ENCODE assay signal across 17 cellular contexts in genomic region chr10:49601857-49602256, GRCh38. TPM values are rescaled to one million over a fixed set of nuclear protein-coding genes. Genes with fewer than 3 reads are reported as not detected.
DNase-seq lines count a peak whose midpoint lies in the region; FAIRE-seq and TF ChIP-seq lines count a peak whose summit lies in the region.
"Had no signal": no experiment of that assay in that cellular context is flagged by ENCODE, and none has a peak within 500 bp of the region (broad histone marks: within the 10 kb centered on the region; RNA-seq: fewer than 3 reads in every experiment).

No MANE protein-coding gene starts in this region.

- peaks cover 9% of the 10 kb centered on the region for H3K4me1 Mint-ChIP-seq in endothelial cell (ENCODE audit: unreplicated experiment)

- peaks cover 15% of the 10 kb centered on the region for H3K27me3 Mint-ChIP-seq in endothelial cell (ENCODE audit: unreplicated experiment)

- H3K4me1 ChIP-seq in right atrium auricular region = peaks cover 0 to under 1% of the 10 kb centered on the region in 2 donors
- no peaks in the 10 kb centered on the region for H3K4me1 ChIP-seq in Karpas-422 (ENCODE audit: low read length)
- H3K4me1 ChIP-seq: pancreas had no signal

- FAIRE-seq in RCC 7860 (lab: Jason Lieb, UNC) = no peak
- FAIRE-seq: D721Med, pancreas had no signal

- peaks cover 3% of the 10 kb centered on the region for H3K36me3 Mint-ChIP-seq in endothelial cell (ENCODE audit: low read depth, unreplicated experiment)

- H3K9ac ChIP-seq in Karpas-422 (ENCODE audit: low read length) = no peak overlapping the region

- no peak for TF ChIP-seq CTCF in right atrium auricular region (IDR thresholded peaks at IDR 0.05)
- no peak for TF ChIP-seq CTCF in fibroblast of pulmonary artery (IDR thresholded peaks at IDR 0.05; ENCODE audit: low read length, missing control alignments)
- no peak for TF ChIP-seq CTCF in endothelial cell (IDR thresholded peaks at IDR 0.05; ENCODE audit: unreplicated experiment)

- H3K4me3 ChIP-seq in right atrium auricular region (no peak overlapping the region), fibroblast of pulmonary artery (replicated peaks; ENCODE audit: low read depth, low read length) (no peak overlapping the region), Karpas-422 (ENCODE audit: low read length) (no peak overlapping the region)
- H3K4me3 ChIP-seq: mucosa of descending colon, pancreas had no signal

- H3K36me3 ChIP-seq in right atrium auricular region (no peaks in the 10 kb centered on the region), Karpas-422 (ENCODE audit: insufficient read depth, low read length) (no peaks in the 10 kb centered on the region)
- H3K36me3 ChIP-seq: pancreas had no signal

- no peak overlapping the region for H2AFZ ChIP-seq in Karpas-422 (ENCODE audit: low read length)

- DNase-seq in cardiac septum (ENCODE audit: low spot score) (peak; percentile 46), right atrium auricular region (ENCODE audit: low spot score) (no peak), RCC 7860 (ENCODE audit: low spot score) (peak; percentile 60), fibroblast of pulmonary artery (ENCODE audit: low read depth) (peak; percentile 34), endothelial cell (ENCODE audit: low spot score) (no peak), Karpas-422 (no peak), SIG-M5 (lab: John Stamatoyannopoulos, UW) (no peak), middle frontal gyrus (ENCODE audit: extremely low spot score, low spot score) (no peak)
- DNase-seq: activated CD4-positive, alpha-beta T cell treated with anti-CD3 and anti-CD28 coated beads, Interleukin-2, amount 50 U/mL, for 1 hour; mucosa of descending colon; NCI-H146; NCI-H524 treated with DMSO at 0.1 percent for 48 hours; stimulated activated CD4-positive, alpha-beta T cell treated with anti-CD3 and anti-CD28 coated beads, Interleukin-12 subunit alpha, Interleukin-12 subunit beta, amount 100 ng/mL, for 4 hours; T1000 had no signal

- H3K9me2 ChIP-seq in Karpas-422 (replicated peaks; ENCODE audit: insufficient read depth, low read length) = no peaks in the 10 kb centered on the region

- no peak overlapping the region for H3K27ac ChIP-seq in right atrium auricular region
- no peak overlapping the region for H3K27ac ChIP-seq in Karpas-422 (ENCODE audit: low read length)
- H3K27ac ChIP-seq: pancreas had no signal

- no peak overlapping the region for H3K4me3 Mint-ChIP-seq in endothelial cell (ENCODE audit: unreplicated experiment)

- no peak overlapping the region for H3K4me2 ChIP-seq in Karpas-422 (ENCODE audit: low read depth, low read length, poor library complexity, severe bottlenecking)

- H3K9me3 Mint-ChIP-seq in endothelial cell (ENCODE audit: unreplicated experiment) = no peaks in the 10 kb centered on the region
- H3K9me3 Mint-ChIP-seq: activated T-helper 2 cell treated with anti-CD3 and anti-CD28 coated beads, Interferon-gamma antibody, Interleukin-2, Interleukin-4, amounts not matched to agents 10 μg/mL and 5 μg/mL and 100 μg/mL, durations not matched to agents 14 hours and 24 hours and 36 hours had no signal

- H3K27ac Mint-ChIP-seq in endothelial cell (ENCODE audit: unreplicated experiment) = no peak overlapping the region
- H3K27ac Mint-ChIP-seq: activated T-helper 2 cell treated with anti-CD3 and anti-CD28 coated beads, Interferon-gamma antibody, Interleukin-2, Interleukin-4, amounts not matched to agents 10 μg/mL and 5 μg/mL and 100 μg/mL, durations not matched to agents 14 hours and 24 hours and 36 hours had no signal

- H3K27me3 ChIP-seq in right atrium auricular region = peaks cover 0 to 3% of the 10 kb centered on the region in 2 donors
- H3K27me3 ChIP-seq in Karpas-422 (ENCODE audit: low read length) = no peaks in the 10 kb centered on the region

- no peaks in the 10 kb centered on the region for H3K79me2 ChIP-seq in Karpas-422 (ENCODE audit: low read length)

- H3K9me3 ChIP-seq in right atrium auricular region (no peaks in the 10 kb centered on the region), Karpas-422 (ENCODE audit: low read length) (no peaks in the 10 kb centered on the region)
- H3K9me3 ChIP-seq: mucosa of descending colon, pancreas had no signal

- H4K20me1 ChIP-seq in Karpas-422 (ENCODE audit: insufficient read depth, low read depth, low read length) = no peaks in the 10 kb centered on the region

- intact Hi-C loops in cardiac septum (cut with DNase I) = no loop called here

RNA-seq across cellular contexts. Expression of gene SLC18A3, which starts 8.3 kb away (rescaled TPM):
- total RNA-seq in cardiac septum = not detected
- total RNA-seq in right atrium auricular region = not detected
- total RNA-seq in endothelial cell (ENCODE audit: unreplicated experiment) = 0.72 TPM
- not detected in 2 replicates for total RNA-seq in Karpas-422 (2014; rRNA removed; shearing (Covaris generic); ENCODE audit: low replicate concordance)

RNA-seq across cellular contexts. Expression of gene CHAT, which starts 12.0 kb away (rescaled TPM):
- not detected for total RNA-seq in cardiac septum
- total RNA-seq in right atrium auricular region = not detected
- total RNA-seq in endothelial cell (ENCODE audit: unreplicated experiment) = 0.23 TPM
- total RNA-seq in Karpas-422 (2014; rRNA removed; shearing (Covaris generic); ENCODE audit: low replicate concordance) = not detected in 2 replicates

Comparison
In these comparisons a context has a peak if more than half of its experiments do, and no peak if none do; other contexts are left out.
1. DNase-seq: peak in cardiac septum (single experiment), RCC 7860 (single experiment) and fibroblast of pulmonary artery (single experiment); none in right atrium auricular region (single experiment), endothelial cell (single experiment), Karpas-422 (single experiment), SIG-M5 (single experiment) and middle frontal gyrus (single experiment).